Comparison of ENCODE assay signal across 33 cellular contexts in genomic region chr9:106419737-106420136, GRCh38.
A peak's percentile ranks its signal among the peaks of the same experiment; 100 is the strongest.
DNase-seq lines count a peak whose midpoint lies in the region; ATAC-seq, FAIRE-seq and TF ChIP-seq lines count a peak whose summit lies in the region.
"Had no signal": no experiment of that assay in that cellular context is flagged by ENCODE, and none has a peak within 500 bp of the region (broad histone marks: within the 10 kb centered on the region; RNA-seq: fewer than 3 reads in every experiment).

No MANE protein-coding gene starts in this region.

- H3K4ac ChIP-seq in H1 (replicated peaks; ENCODE audit: insufficient read length, low read depth, low read length): no peak overlapping the region

- no peaks in the 10 kb centered on the region for H3K27me3 ChIP-seq in KMS-11 (ENCODE audit: insufficient read depth, low read depth)
- H3K27me3 ChIP-seq in H1 (replicated peaks in 1 of 4; ENCODE audit: control insufficient read depth in 3 of 4, extremely low read depth in 1 of 4, insufficient read depth in 3 of 4, low read length in 3 of 4): no peaks in the 10 kb centered on the region
- no peaks in the 10 kb centered on the region for H3K27me3 ChIP-seq in heart left ventricle
- H3K27me3 ChIP-seq: esophagus muscularis mucosa, foreskin keratinocyte, heart right ventricle, right atrium auricular region had no signal

- peak overlapping the region; percentile 72 for H3K4me3 Mint-ChIP-seq in natural killer cell treated with Interleukin-12 subunit alpha and Interleukin-12 subunit beta and Interleukin-15 and Interleukin-18, amount 100 ng/mL, for 72 hours
- H3K4me3 Mint-ChIP-seq in T-helper 17 cell: no peak overlapping the region
- H3K4me3 Mint-ChIP-seq in stimulated activated effector memory CD8-positive, alpha-beta T cell treated with anti-CD3 and anti-CD28 coated beads, Interleukin-12 subunit alpha, Interleukin-12 subunit beta, amount 100 ng/mL, for 72 hours: no peak overlapping the region
- H3K4me3 Mint-ChIP-seq: activated CD4-positive, alpha-beta memory T cell treated with anti-CD3 and anti-CD28 coated beads, Interleukin-2, amount 10 ng/mL, durations not matched to agents 7 days and 5 days; activated T-helper 1 cell treated with anti-CD3 and anti-CD28 coated beads, Interleukin-12 subunit alpha, Interleukin-12 subunit beta, Interleukin-2, Interleukin-4 antibody, amounts not matched to agents 30 ng/mL and 10 ng/mL and 1 ng/mL, durations not matched to agents 14 hours and 24 hours and 36 hours; B cell; CD4-positive, alpha-beta memory T cell; neural crest cell; T-helper 2 cell treated with Interferon-gamma antibody and Interleukin-4, amounts not matched to agents 5 μg/mL and 100 μg/mL, for 36 hours had no signal

- no peak overlapping the region for H2AK5ac ChIP-seq in H1 (ENCODE audit: low read depth, low read length)

- no peaks in the 10 kb centered on the region for H3K27me3 Mint-ChIP-seq in natural killer cell treated with Interleukin-12 subunit alpha and Interleukin-12 subunit beta and Interleukin-15 and Interleukin-18, amount 100 ng/mL, for 72 hours
- no peaks in the 10 kb centered on the region for H3K27me3 Mint-ChIP-seq in T-helper 17 cell
- H3K27me3 Mint-ChIP-seq: activated CD4-positive, alpha-beta memory T cell treated with anti-CD3 and anti-CD28 coated beads, Interleukin-2, amount 10 ng/mL, durations not matched to agents 7 days and 5 days; CD4-positive, alpha-beta memory T cell had no signal

- CTCF ChIA-PET in H1 (lab: Charles Lee; ENCODE audit: partially characterized antibody): interaction anchor here (0.6 to 1.0 kb wide), 2 partner anchors 62 to 289 kb away, joined by 3 read pairs; no protein-coding TSS in a partner anchor

- H3K23ac ChIP-seq in H1 (ENCODE audit: insufficient read length): no peak overlapping the region

- intact Hi-C loops in heart left ventricle (cut with DNase I): no loop called here

- no peak for TF ChIP-seq EP300 in H1 (IDR thresholded peaks at IDR 0.05; ENCODE audit: borderline replicate concordance in 1 of 2, low read depth in 2 of 2, low read length in 2 of 2)

- no peak overlapping the region for H3K9ac ChIP-seq in KMS-11
- no peak overlapping the region for H3K9ac ChIP-seq in H1 (replicated peaks in 1 of 4; ENCODE audit: extremely low read depth in 1 of 4, low read depth in 3 of 4, low read length in 3 of 4)
- H3K9ac ChIP-seq: parathyroid adenoma had no signal

- TF ChIP-seq RAD21 in H1 (IDR thresholded peaks at IDR 0.05 in 1 of 2, conservative IDR thresholded peaks at IDR 0.05 in 1 of 2; ENCODE audit: low read depth in 2 of 2, low read length in 2 of 2): no peak

- DNase-seq in AG10803 (ENCODE audit: low read depth): peak; percentile 63
- DNase-seq in H1 (ENCODE audit: low read depth in 1 of 2, low spot score in 2 of 2): no peak
- no peak for DNase-seq in natural killer cell treated with Interleukin-12 subunit alpha and Interleukin-12 subunit beta and Interleukin-15 and Interleukin-18, amount 100 ng/mL, for 72 hours (ENCODE audit: low spot score)
- no peak for DNase-seq in heart left ventricle
- no peak for DNase-seq in T-helper 17 cell
- DNase-seq in stimulated activated effector memory CD8-positive, alpha-beta T cell treated with anti-CD3 and anti-CD28 coated beads, Interleukin-12 subunit alpha, Interleukin-12 subunit beta, amount 100 ng/mL, for 72 hours (ENCODE audit: low spot score in 2 of 2): no peak
- DNase-seq: activated CD4-positive, alpha-beta memory T cell treated with anti-CD3 and anti-CD28 coated beads, Interleukin-2, amount 10 ng/mL, durations not matched to agents 7 days and 5 days; activated CD8-positive, alpha-beta memory T cell treated with anti-CD3 and anti-CD28 coated beads, Interleukin-2, amount 50 U/mL, for 48 hours; activated naive CD4-positive, alpha-beta T cell treated with Interleukin-2 at 50 U/mL for 16 hours; CD4-positive, alpha-beta memory T cell; HCEC 1CT; heart right ventricle; IMR-90; left cardiac atrium; mammary epithelial cell; NCI-H1048; NCI-H446 treated with DMSO at 0.1 percent for 48 hours; NCI-H774; small intestine; stimulated activated CD4-positive, alpha-beta T cell treated with anti-CD3 and anti-CD28 coated beads, Interleukin-1b, Interleukin-23, amount 100 ng/mL, for 48 hours; stimulated activated naive CD8-positive, alpha-beta T cell treated with anti-CD3 and anti-CD28 coated beads, Interleukin-15, Interleukin-2, amounts not matched to agents 100 U/mL and 50 U/mL, for 24 hours had no signal

- no peaks in the 10 kb centered on the region for H3K23me2 ChIP-seq in H1 (ENCODE audit: low read depth, low read length)

- H4K91ac ChIP-seq in H1 (replicated peaks; ENCODE audit: insufficient read length, low read length): no peak overlapping the region

- H3K14ac ChIP-seq in H1 (ENCODE audit: insufficient read length): no peak overlapping the region

- H2AFZ ChIP-seq in KMS-11 (ENCODE audit: low read depth) (no peak overlapping the region), H1 (ENCODE audit: low read length) (0 out of 2 replicates have a peak overlapping the region, but pooled peaks have one; percentile 19)
- H2AFZ ChIP-seq: parathyroid adenoma had no signal

- H2BK20ac ChIP-seq in H1 (ENCODE audit: low read length): no peak overlapping the region

- H3K56ac ChIP-seq in H1 (replicated peaks; ENCODE audit: insufficient read length, low read depth, low read length): no peak overlapping the region

- TF ChIP-seq POLR2A in H1 (IDR thresholded peaks at IDR 0.05; ENCODE audit: control extremely low read depth in 1 of 2, low read depth in 2 of 2, low read length in 2 of 2) (no peak), heart left ventricle (IDR thresholded peaks at IDR 0.05) (no peak)

- H3K36me3 ChIP-seq in KMS-11 (ENCODE audit: insufficient read depth) (no peaks in the 10 kb centered on the region), H1 (ENCODE audit: control insufficient read depth in 2 of 4, insufficient read depth in 4 of 4, low read length in 3 of 4) (no peaks in the 10 kb centered on the region), heart left ventricle (no peaks in the 10 kb centered on the region)
- H3K36me3 ChIP-seq: esophagus muscularis mucosa, heart right ventricle, right atrium auricular region, thoracic aorta had no signal

- no peaks in the 10 kb centered on the region for H3K36me3 Mint-ChIP-seq in natural killer cell treated with Interleukin-12 subunit alpha and Interleukin-12 subunit beta and Interleukin-15 and Interleukin-18, amount 100 ng/mL, for 72 hours
- H3K36me3 Mint-ChIP-seq in T-helper 17 cell (ENCODE audit: low read depth): no peaks in the 10 kb centered on the region
- H3K36me3 Mint-ChIP-seq in stimulated activated effector memory CD8-positive, alpha-beta T cell treated with anti-CD3 and anti-CD28 coated beads, Interleukin-12 subunit alpha, Interleukin-12 subunit beta, amount 100 ng/mL, for 72 hours: no peaks in the 10 kb centered on the region
- H3K36me3 Mint-ChIP-seq: CD4-positive, alpha-beta memory T cell had no signal

- H3K27ac ChIP-seq in KMS-11 (no peak overlapping the region), H1 (ENCODE audit: low read depth, low read length) (no peak overlapping the region), heart left ventricle (no peak overlapping the region)
- H3K27ac ChIP-seq: esophagus muscularis mucosa, foreskin keratinocyte, heart right ventricle, parathyroid adenoma, right atrium auricular region, thoracic aorta had no signal

- peaks cover 52 to 54% of the 10 kb centered on the region in 2 donors for H3K4me1 Mint-ChIP-seq in natural killer cell treated with Interleukin-12 subunit alpha and Interleukin-12 subunit beta and Interleukin-15 and Interleukin-18, amount 100 ng/mL, for 72 hours (ENCODE audit: low read depth in 2 of 2)
- no peaks in the 10 kb centered on the region for H3K4me1 Mint-ChIP-seq in T-helper 17 cell
- no peaks in the 10 kb centered on the region for H3K4me1 Mint-ChIP-seq in stimulated activated effector memory CD8-positive, alpha-beta T cell treated with anti-CD3 and anti-CD28 coated beads, Interleukin-12 subunit alpha, Interleukin-12 subunit beta, amount 100 ng/mL, for 72 hours
- H3K4me1 Mint-ChIP-seq: activated CD4-positive, alpha-beta memory T cell treated with anti-CD3 and anti-CD28 coated beads, Interleukin-2, amount 10 ng/mL, durations not matched to agents 7 days and 5 days; B cell; CD4-positive, alpha-beta memory T cell had no signal

- TF ChIP-seq CTCF in AG10803 (conservative IDR thresholded peaks at IDR 0.05; ENCODE audit: low read length): no peak
- no peak for TF ChIP-seq CTCF in KMS-11 (conservative IDR thresholded peaks at IDR 0.05; ENCODE audit: low read depth, low read length)
- no peak for TF ChIP-seq CTCF in H1 (IDR thresholded peaks at IDR 0.05; ENCODE audit: control extremely low read depth in 1 of 3, insufficient read depth in 1 of 3, low read depth in 1 of 3, low read length in 3 of 3)
- no peak for TF ChIP-seq CTCF in heart left ventricle (IDR thresholded peaks at IDR 0.05)

- H3K9me3 Mint-ChIP-seq in natural killer cell treated with Interleukin-12 subunit alpha and Interleukin-12 subunit beta and Interleukin-15 and Interleukin-18, amount 100 ng/mL, for 72 hours: peaks cover 3% of the 10 kb centered on the region
- H3K9me3 Mint-ChIP-seq in stimulated activated effector memory CD8-positive, alpha-beta T cell treated with anti-CD3 and anti-CD28 coated beads, Interleukin-12 subunit alpha, Interleukin-12 subunit beta, amount 100 ng/mL, for 72 hours: peaks cover 11% of the 10 kb centered on the region
- H3K9me3 Mint-ChIP-seq: neural crest cell had no signal

- H3K4me1 ChIP-seq in KMS-11 (ENCODE audit: low read depth, poor library complexity, severe bottlenecking) (peaks cover 76% of the 10 kb centered on the region), H1 (replicated peaks in 1 of 4; ENCODE audit: control insufficient read depth in 3 of 4, insufficient read depth in 4 of 4, low read length in 3 of 4) (peaks cover 0 to 3% (median 0%) of the 10 kb centered on the region in 4 experiments; a peak in 1 of 7 replicates), heart left ventricle (peaks cover 0 to 6% (median 0%) of the 10 kb centered on the region in 12 donors)
- H3K4me1 ChIP-seq: esophagus muscularis mucosa, heart right ventricle, parathyroid adenoma had no signal

- no peak overlapping the region for H3K18ac ChIP-seq in H1 (ENCODE audit: extremely low read depth, low read length)

- H3K27ac Mint-ChIP-seq in natural killer cell treated with Interleukin-12 subunit alpha and Interleukin-12 subunit beta and Interleukin-15 and Interleukin-18, amount 100 ng/mL, for 72 hours: peak overlapping the region in 1 of 2 donors; percentile 87
- H3K27ac Mint-ChIP-seq in T-helper 17 cell: no peak overlapping the region
- H3K27ac Mint-ChIP-seq in stimulated activated effector memory CD8-positive, alpha-beta T cell treated with anti-CD3 and anti-CD28 coated beads, Interleukin-12 subunit alpha, Interleukin-12 subunit beta, amount 100 ng/mL, for 72 hours: no peak overlapping the region
- H3K27ac Mint-ChIP-seq: activated CD4-positive, alpha-beta memory T cell treated with anti-CD3 and anti-CD28 coated beads, Interleukin-2, amount 10 ng/mL, durations not matched to agents 7 days and 5 days; activated T-helper 1 cell treated with anti-CD3 and anti-CD28 coated beads, Interleukin-12 subunit alpha, Interleukin-12 subunit beta, Interleukin-2, Interleukin-4 antibody, amounts not matched to agents 30 ng/mL and 10 ng/mL and 1 ng/mL, durations not matched to agents 14 hours and 24 hours and 36 hours; B cell; CD4-positive, alpha-beta memory T cell; T-helper 2 cell treated with Interferon-gamma antibody and Interleukin-4, amounts not matched to agents 5 μg/mL and 100 μg/mL, for 36 hours had no signal

- H3K9me3 ChIP-seq in H1 (ENCODE audit: insufficient read depth in 2 of 2, low read depth in 1 of 2, low read length in 1 of 2): no peaks in the 10 kb centered on the region
- H3K9me3 ChIP-seq in heart left ventricle: no peaks in the 10 kb centered on the region
- H3K9me3 ChIP-seq in T-helper 17 cell (ENCODE audit: control insufficient read depth, low read length, poor library complexity, severe bottlenecking): no peaks in the 10 kb centered on the region
- H3K9me3 ChIP-seq: esophagus muscularis mucosa, heart right ventricle, right atrium auricular region, thoracic aorta had no signal

- H3K79me1 ChIP-seq in H1 (ENCODE audit: low read depth, low read length): no peaks in the 10 kb centered on the region

- H2BK5ac ChIP-seq in H1 (ENCODE audit: low read depth, low read length): no peak overlapping the region

- FAIRE-seq in H1 (lab: Jason Lieb, UNC): no peak
- FAIRE-seq: GM12892, small intestine had no signal

- H3K4me3 ChIP-seq in AG10803 (ENCODE audit: low read length) (peak overlapping the region; percentile 4; the same call in 1 of the 2 replicates), KMS-11 (IDR thresholded peaks at IDR 0.05; ENCODE audit: insufficient read depth, low read depth, low read length) (no peak overlapping the region), H1 (ENCODE audit: extremely low read depth in 1 of 4, insufficient read depth in 2 of 4, low read depth in 3 of 4, low read length in 4 of 4) (no peak overlapping the region), heart left ventricle (no peak overlapping the region)
- H3K4me3 ChIP-seq: esophagus muscularis mucosa, heart right ventricle, right atrium auricular region, thoracic aorta had no signal

- H4K20me1 ChIP-seq in KMS-11 (ENCODE audit: insufficient read depth) (no peaks in the 10 kb centered on the region), H1 (replicated peaks in 1 of 2; ENCODE audit: control insufficient read depth in 1 of 2, insufficient read depth in 2 of 2, low read length in 2 of 2) (no peaks in the 10 kb centered on the region)

- H4K8ac ChIP-seq in H1 (ENCODE audit: extremely low read depth, insufficient read depth, low read length): no peak overlapping the region

- H2BK12ac ChIP-seq in H1 (ENCODE audit: low read depth, low read length): no peak overlapping the region

- no peak for ATAC-seq in natural killer cell treated with Interleukin-12 subunit alpha and Interleukin-12 subunit beta and Interleukin-15 and Interleukin-18, amount 100 ng/mL, for 72 hours
- ATAC-seq in HG02981 (IDR thresholded peaks at IDR 0.05; ENCODE audit: unreplicated experiment): no peak
- ATAC-seq in heart left ventricle: no peak
- no peak for ATAC-seq in T-helper 17 cell
- ATAC-seq in stimulated activated effector memory CD8-positive, alpha-beta T cell treated with anti-CD3 and anti-CD28 coated beads, Interleukin-12 subunit alpha, Interleukin-12 subunit beta, amount 100 ng/mL, for 72 hours: no peak
- ATAC-seq: heart right ventricle; left cardiac atrium; stimulated activated naive CD8-positive, alpha-beta T cell treated with anti-CD3 and anti-CD28 coated beads, Interleukin-15, Interleukin-2, amounts not matched to agents 100 U/mL and 50 U/mL, for 24 hours had no signal

- 94% methylated on average over 1 of the region's 1 CpG; no CpG with 5 or more reads in 1 of the 2 experiments for WGBS in H1 (ENCODE audit: extremely low coverage in 1 of 2, insufficient coverage in 1 of 2, insufficient read length in 1 of 2, insufficient replicate concordance in 2 of 2, low coverage in 1 of 2, low lambda C conversion rate in 2 of 2, missing lambda C conversion rate in 1 of 2), 2 experiments
- WGBS in heart left ventricle, 4 donors: 80 to 88% (median 84%) methylated on average over 1 of the region's 1 CpG

- H2BK15ac ChIP-seq in H1 (ENCODE audit: low read length): no peak overlapping the region

- no peak overlapping the region for H4K5ac ChIP-seq in H1 (ENCODE audit: insufficient read length, low read depth, low read length)

- H3K79me2 ChIP-seq in KMS-11 (ENCODE audit: insufficient read depth, low read depth): no peaks in the 10 kb centered on the region
- H3K79me2 ChIP-seq in H1 (ENCODE audit: control insufficient read depth in 1 of 2, insufficient read depth in 2 of 2, low read length in 2 of 2): no peaks in the 10 kb centered on the region
- H3K79me2 ChIP-seq: parathyroid adenoma had no signal

- peak overlapping the region; percentile 83; the same call in 1 of the 2 replicates for H3K4me2 ChIP-seq in KMS-11
- H3K4me2 ChIP-seq in H1 (ENCODE audit: insufficient read depth in 1 of 2, low read depth in 2 of 2, low read length in 2 of 2): no peak overlapping the region

- H2BK120ac ChIP-seq in H1 (replicated peaks; ENCODE audit: low read depth, low read length): no peak overlapping the region

- POLR2A ChIA-PET in H1 (lab: Charles Lee; ENCODE audit: partially characterized antibody): no interaction called here
